Comparison of ENCODE assay signal across 10 cellular contexts in genomic region chr21:32135401-32136363, GRCh38.
A peak's percentile ranks its signal among the peaks of the same experiment; 100 is the strongest.
DNase-seq lines count a peak whose midpoint lies in the region; FAIRE-seq and TF ChIP-seq lines count a peak whose summit lies in the region.
"Had no signal": no experiment of that assay in that cellular context is flagged by ENCODE, and none has a peak within 500 bp of the region (broad histone marks: within the 10 kb centered on the region; RNA-seq: fewer than 3 reads in every experiment).

No MANE protein-coding gene starts in this region.

- DNase-seq in GM12864 (ENCODE audit: low read depth) (peak; percentile 46), H7 (peak; percentile 37), SK-N-SH (peak; percentile 19), occipital lobe (lab: John Stamatoyannopoulos, UW) (peak; percentile 63), immature natural killer cell (no peak), NCI-H345 (lab: John Stamatoyannopoulos, UW) (no peak), small intestine (no peak), CD1c-positive myeloid dendritic cell (ENCODE audit: extremely low spot score) (no peak)

- H3K4me3 ChIP-seq in GM12864 (ENCODE audit: low read depth, low read length) (no peak overlapping the region), H7 (ENCODE audit: insufficient read depth, low read depth, low read length) (no peak overlapping the region), SK-N-SH (ENCODE audit: low read depth in 2 of 2, low read length in 1 of 2) (peak overlapping the region in 1 of 2 experiments; percentile 19; a peak in 1 of 4 replicates), small intestine (ENCODE audit: low read depth in 1 of 2, low read length in 2 of 2) (no peak overlapping the region)
- H3K4me3 ChIP-seq: lung had no signal

- H4K20me1 ChIP-seq in SK-N-SH (ENCODE audit: insufficient read depth), result no peaks in the 10 kb centered on the region

- H3K27me3 Mint-ChIP-seq in immature natural killer cell (ENCODE audit: low read depth in 3 of 3), result peaks cover 3 to 22% (median 7%) of the 10 kb centered on the region in 3 donors

- no peaks in the 10 kb centered on the region for H3K4me1 Mint-ChIP-seq in immature natural killer cell

- FAIRE-seq in small intestine (lab: Jason Lieb, UNC), result no peak

- no peaks in the 10 kb centered on the region for H3K79me2 ChIP-seq in SK-N-SH (ENCODE audit: insufficient read depth)

- H3K36me3 Mint-ChIP-seq in immature natural killer cell, result no peaks in the 10 kb centered on the region

- H3K9me3 Mint-ChIP-seq in immature natural killer cell, result peaks cover 0 to 5% (median 0%) of the 10 kb centered on the region in 6 donors

- no peak overlapping the region for H3K9ac ChIP-seq in SK-N-SH

- H3K27ac Mint-ChIP-seq in immature natural killer cell, result no peak overlapping the region

- H3K27me3 ChIP-seq in H7 (ENCODE audit: control insufficient read depth, insufficient read depth, low read length), result no peaks in the 10 kb centered on the region
- no peaks in the 10 kb centered on the region for H3K27me3 ChIP-seq in SK-N-SH (ENCODE audit: insufficient read depth)
- H3K27me3 ChIP-seq in small intestine (ENCODE audit: control insufficient read depth in 2 of 2, insufficient read depth in 2 of 2, low read length in 2 of 2), result no peaks in the 10 kb centered on the region

- H3K9me3 ChIP-seq in SK-N-SH (no peaks in the 10 kb centered on the region), small intestine (ENCODE audit: control insufficient read depth, low read depth) (no peaks in the 10 kb centered on the region)

- no peaks in the 10 kb centered on the region for H3F3A ChIP-seq in SK-N-SH (replicated peaks; ENCODE audit: insufficient read depth)

- H3K36me3 ChIP-seq in H7 (replicated peaks; ENCODE audit: control insufficient read depth, insufficient read depth, low read length) (no peaks in the 10 kb centered on the region), SK-N-SH (replicated peaks in 1 of 2; ENCODE audit: control insufficient read depth in 1 of 2, insufficient read depth in 2 of 2, low read length in 1 of 2) (no peaks in the 10 kb centered on the region), small intestine (ENCODE audit: control insufficient read depth in 2 of 2, insufficient read depth in 2 of 2, low read length in 2 of 2) (no peaks in the 10 kb centered on the region)

- H3K27ac ChIP-seq in SK-N-SH (ENCODE audit: low read depth in 2 of 2, low read length in 1 of 2) (no peak overlapping the region), small intestine (ENCODE audit: low read depth in 1 of 2, low read length in 1 of 2) (no peak overlapping the region)
- H3K27ac ChIP-seq: RWPE1 had no signal

- peak; percentile 13 for TF ChIP-seq CTCF in GM12864 (IDR thresholded peaks at IDR 0.05; ENCODE audit: low read depth, low read length, missing control alignments)
- no peak for TF ChIP-seq CTCF in SK-N-SH (IDR thresholded peaks at IDR 0.05)

- peaks cover 0 to 19% of the 10 kb centered on the region in 2 experiments; a peak in 1 of 4 replicates for H3K4me1 ChIP-seq in SK-N-SH (ENCODE audit: control insufficient read depth in 1 of 2, insufficient read depth in 2 of 2, low read depth in 1 of 2, low read length in 1 of 2)
- H3K4me1 ChIP-seq in small intestine (ENCODE audit: control insufficient read depth in 2 of 2, insufficient read depth in 1 of 2, low read depth in 1 of 2, low read length in 1 of 2), result no peaks in the 10 kb centered on the region

- no peak for TF ChIP-seq EP300 in SK-N-SH (IDR thresholded peaks at IDR 0.05; ENCODE audit: borderline replicate concordance in 1 of 2, low read depth in 1 of 2, low read length in 1 of 2)

- no peaks in the 10 kb centered on the region for H3K9me2 ChIP-seq in SK-N-SH

- POLR2A ChIA-PET in SK-N-SH (lab: Yijun Ruan, JAX), result no interaction called here

- no peak overlapping the region for H3K4me3 Mint-ChIP-seq in immature natural killer cell

- H2AFZ ChIP-seq in SK-N-SH (ENCODE audit: low read depth), result peak overlapping the region; percentile 68; the same call in 1 of the 2 replicates

- CTCF ChIA-PET in SK-N-SH (lab: Yijun Ruan, JAX), result interaction anchor here (0.9 to 1.8 kb wide), 4 partner anchors 15 to 269 kb away, joined by 3 to 7 read pairs (median 3); no protein-coding TSS in a partner anchor

- H3K4me2 ChIP-seq in SK-N-SH, result peak overlapping the region; percentile 63

- 22% methylated on average over 16 of the region's 16 CpGs for WGBS in SK-N-SH (ENCODE audit: low lambda C conversion rate)
- WGBS in small intestine, 3 donors, result 52 to 79% (median 68%) methylated on average over 16 of the region's 16 CpGs

- TF ChIP-seq RAD21 in SK-N-SH (IDR thresholded peaks at IDR 0.05; ENCODE audit: low read length), result no peak

TF ChIP-seq in SK-N-SH, 30 proteins besides CTCF, POLR2A, EP300 and RAD21 (continues in another document):
- TF ChIP-seq RXRA (IDR thresholded peaks at IDR 0.05; ENCODE audit: borderline replicate concordance, low read depth), result no peak
- TF ChIP-seq REST (IDR thresholded peaks at IDR 0.05; ENCODE audit: low read depth, low read length), result no peak
- TF ChIP-seq TCF12 (IDR thresholded peaks at IDR 0.05), result peak; percentile 73
- no peak for TF ChIP-seq MEF2A (IDR thresholded peaks at IDR 0.05; ENCODE audit: borderline replicate concordance, low read depth)
- no peak for TF ChIP-seq YY1 (IDR thresholded peaks at IDR 0.05; ENCODE audit: low read depth)
- no peak for TF ChIP-seq RFX5 (IDR thresholded peaks at IDR 0.05; ENCODE audit: low read length)
- TF ChIP-seq NFIC (IDR thresholded peaks at IDR 0.05; ENCODE audit: borderline replicate concordance), result no peak
- no peak for TF ChIP-seq FOXM1 (IDR thresholded peaks at IDR 0.05; ENCODE audit: low read depth)
- no peak for TF ChIP-seq RCOR1 (IDR thresholded peaks at IDR 0.05; ENCODE audit: low read length)
- no peak for TF ChIP-seq MAX (IDR thresholded peaks at IDR 0.05; ENCODE audit: low read depth)
- TF ChIP-seq EZH2phosphoT487 (IDR thresholded peaks at IDR 0.05; ENCODE audit: borderline replicate concordance, low read depth), result no peak
- peak; percentile 35; the same call in 1 of the 2 replicates for TF ChIP-seq PBX3 (IDR thresholded peaks at IDR 0.05)
- no peak for TF ChIP-seq IRF3 (IDR thresholded peaks at IDR 0.05; ENCODE audit: low read depth, low read length)
- no peak for TF ChIP-seq TAF1 (IDR thresholded peaks at IDR 0.05; ENCODE audit: borderline replicate concordance, low read depth, low read length)
- TF ChIP-seq USF2 (IDR thresholded peaks at IDR 0.05; ENCODE audit: borderline replicate concordance, low read depth, low read length), result no peak
- no peak for TF ChIP-seq SMC3 (IDR thresholded peaks at IDR 0.05; ENCODE audit: low read depth, low read length)

Comparison
In these comparisons a context has a peak if more than half of its experiments do, and no peak if none do; other contexts are left out.
1. DNase-seq: peak in GM12864 (single experiment), H7 (single experiment), SK-N-SH (single experiment) and occipital lobe (single experiment); none in immature natural killer cell (0 of 3), NCI-H345 (single experiment), small intestine (single experiment) and CD1c-positive myeloid dendritic cell (single experiment).